ENCODE assay signal across 17 cellular contexts in genomic region chr17:61196799-61197198, GRCh38.
"Had no signal": no experiment of that assay in that cellular context is flagged by ENCODE, and none has a peak within 500 bp of the region (broad histone marks: within the 10 kb centered on the region; RNA-seq: fewer than 3 reads in every experiment).

No MANE protein-coding gene starts in this region.

- H3K9me3 ChIP-seq: mucosa of descending colon, ovary, uterus had no signal

- H3K27me3 Mint-ChIP-seq: activated T-helper 17 cell treated with anti-CD3 and anti-CD28 coated beads, Interleukin-2, amount 50 U/mL, for 72 hours; central memory CD8-positive, alpha-beta T cell; effector memory CD8-positive, alpha-beta T cell; stimulated activated naive CD8-positive, alpha-beta T cell treated with anti-CD3 and anti-CD28 coated beads, Interleukin-15, Interleukin-2, amounts not matched to agents 100 ng/mL and 50 ng/mL, for 24 hours; T-helper 17 cell had no signal

- H3K27ac Mint-ChIP-seq: activated CD4-positive, alpha-beta T cell treated with anti-CD3 and anti-CD28 coated beads, Interleukin-2, amount 10 ng/mL, durations not matched to agents 7 days and 5 days; activated naive CD4-positive, alpha-beta T cell treated with anti-CD3 and anti-CD28 coated beads for 36 hours; activated T-helper 17 cell treated with anti-CD3 and anti-CD28 coated beads, Interleukin-2, amount 50 U/mL, for 72 hours; immature natural killer cell; natural killer cell; stimulated activated naive CD8-positive, alpha-beta T cell treated with anti-CD3 and anti-CD28 coated beads, Interleukin-15, Interleukin-2, amounts not matched to agents 100 ng/mL and 50 ng/mL, for 24 hours; T-helper 17 cell had no signal

- H3K4me3 ChIP-seq: mucosa of descending colon, ovary, uterus had no signal

- H3K4me1 ChIP-seq: uterus had no signal

- H3K27ac ChIP-seq: epithelial cell of prostate, ovary, uterus had no signal

- DNase-seq: activated CD4-positive, alpha-beta T cell treated with anti-CD3 and anti-CD28 coated beads, Interleukin-2, amount 10 ng/mL, durations not matched to agents 7 days and 5 days; activated CD4-positive, CD25-positive, alpha-beta regulatory T cell; activated CD8-positive, alpha-beta memory T cell treated with anti-CD3 and anti-CD28 coated beads for 24 hours; activated naive CD4-positive, alpha-beta T cell treated with anti-CD3 and anti-CD28 coated beads for 36 hours; activated T-cell treated with anti-CD3 and anti-CD28 coated beads for 4 hours; effector memory CD8-positive, alpha-beta T cell; immature natural killer cell; mucosa of descending colon; natural killer cell; ovary; stimulated activated CD4-positive, alpha-beta T cell treated with anti-CD3 and anti-CD28 coated beads, Interleukin-4, amount 100 ng/mL, for 24 hours; T-helper 17 cell; uterus had no signal

- H3K9me3 Mint-ChIP-seq: activated naive CD4-positive, alpha-beta T cell treated with anti-CD3 and anti-CD28 coated beads for 36 hours; activated T-helper 17 cell treated with anti-CD3 and anti-CD28 coated beads, Interleukin-2, amount 50 U/mL, for 72 hours; central memory CD8-positive, alpha-beta T cell; effector memory CD8-positive, alpha-beta T cell; immature natural killer cell; natural killer cell; stimulated activated naive CD8-positive, alpha-beta T cell treated with anti-CD3 and anti-CD28 coated beads, Interleukin-15, Interleukin-2, amounts not matched to agents 100 ng/mL and 50 ng/mL, for 24 hours had no signal

- H3K4me3 Mint-ChIP-seq: activated CD4-positive, alpha-beta T cell treated with anti-CD3 and anti-CD28 coated beads, Interleukin-2, amount 10 ng/mL, durations not matched to agents 7 days and 5 days; activated naive CD4-positive, alpha-beta T cell treated with anti-CD3 and anti-CD28 coated beads for 36 hours; activated T-helper 17 cell treated with anti-CD3 and anti-CD28 coated beads, Interleukin-2, amount 50 U/mL, for 72 hours; central memory CD8-positive, alpha-beta T cell; effector memory CD8-positive, alpha-beta T cell; immature natural killer cell; natural killer cell; stimulated activated naive CD8-positive, alpha-beta T cell treated with anti-CD3 and anti-CD28 coated beads, Interleukin-15, Interleukin-2, amounts not matched to agents 100 ng/mL and 50 ng/mL, for 24 hours; T-helper 17 cell had no signal

- H3K27me3 ChIP-seq: ovary, uterus had no signal

- H3K4me1 Mint-ChIP-seq: activated CD4-positive, alpha-beta T cell treated with anti-CD3 and anti-CD28 coated beads, Interleukin-2, amount 10 ng/mL, durations not matched to agents 7 days and 5 days; activated T-helper 17 cell treated with anti-CD3 and anti-CD28 coated beads, Interleukin-2, amount 50 U/mL, for 72 hours; central memory CD8-positive, alpha-beta T cell; immature natural killer cell; natural killer cell; T-helper 17 cell had no signal

- H3K36me3 Mint-ChIP-seq: natural killer cell had no signal

- H3K36me3 ChIP-seq: ovary, uterus had no signal
